Comparison of ENCODE assay signal across 35 cellular contexts in the genomic region with DNA sequence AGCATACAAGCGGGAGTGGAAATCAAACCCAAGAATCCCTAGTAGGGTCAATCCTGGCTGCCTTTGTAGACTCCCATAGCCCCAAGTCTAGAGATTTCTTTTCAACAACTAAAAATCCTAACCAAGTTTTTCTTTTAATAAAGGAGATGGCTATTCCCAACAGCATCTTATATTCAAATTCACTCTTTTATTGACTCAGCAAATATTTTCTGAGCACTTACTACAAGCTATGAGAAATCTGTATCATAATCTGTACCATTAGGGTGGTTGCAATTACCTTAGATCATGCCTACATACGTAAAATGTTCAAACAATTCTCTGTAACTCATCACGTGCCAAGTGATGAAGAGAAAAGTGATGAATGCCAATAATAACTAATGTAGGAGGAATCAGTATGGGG.
"Had no signal": no experiment of that assay in that cellular context is flagged by ENCODE, and none has a peak within 500 bp of the region (broad histone marks: within the 10 kb centered on the region; RNA-seq: fewer than 3 reads in every experiment).

No MANE protein-coding gene starts in this region.

- H3K27me3 ChIP-seq: MG63 had no signal

- H3K4me3 ChIP-seq: MG63 had no signal

- H3K9me3 ChIP-seq: MG63 had no signal

- DNase-seq: Karpas-422, Kasumi-1, MG63, MM.1S, MV-4-11, NCI-H1048, NCI-H1092, NCI-H1092 treated with DMSO at 0.1 percent for 48 hours, NCI-H1105, NCI-H1105 treated with DMSO at 0.1 percent for 48 hours, NCI-H1417, NCI-H1417 treated with DMSO at 0.1 percent for 48 hours, NCI-H1436, NCI-H146, NCI-H1694, NCI-H1694 treated with DMSO at 0.1 percent for 48 hours, NCI-H187, NCI-H187 treated with DMSO at 0.1 percent for 48 hours, NCI-H1930, NCI-H2029, NCI-H2029 treated with DMSO at 0.1 percent for 48 hours, NCI-H2081, NCI-H2081 treated with DMSO at 0.1 percent for 48 hours, NCI-H2107, NCI-H2171, NCI-H2171 treated with DMSO at 0.1 percent for 48 hours, NCI-H2227 treated with DMSO at 0.1 percent for 48 hours, NCI-H226, NCI-H345, NCI-H446, NCI-H446 treated with DMSO at 0.1 percent for 48 hours, NCI-H510A, NCI-H510A treated with DMSO at 0.1 percent for 48 hours, NCI-H524, NCI-H524 treated with DMSO at 0.1 percent for 48 hours had no signal
